In the genomic region with DNA sequence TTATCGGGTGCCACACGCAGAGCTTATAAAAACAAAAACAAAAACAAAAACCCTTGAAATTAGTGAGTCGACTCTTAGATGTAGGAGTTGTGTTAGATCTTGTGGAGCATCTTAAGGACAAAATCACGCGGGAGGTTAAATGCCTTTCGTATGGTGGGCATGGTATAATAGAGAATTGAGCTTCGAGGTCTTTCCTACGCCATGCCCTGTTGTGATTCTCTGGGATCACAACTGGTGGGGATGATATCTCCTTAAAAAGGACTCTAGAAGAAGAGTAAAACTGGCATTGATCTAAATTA, we compare ENCODE assay signal across 9 cellular contexts. TPM values are rescaled to one million over a fixed set of nuclear protein-coding genes. Genes with fewer than 3 reads are reported as not detected.
A peak's percentile ranks its signal among the peaks of the same experiment; 100 is the strongest.
DNase-seq lines count a peak whose midpoint lies in the region; ATAC-seq, FAIRE-seq and TF ChIP-seq lines count a peak whose summit lies in the region.
"Had no signal": no experiment of that assay in that cellular context is flagged by ENCODE, and none has a peak within 500 bp of the region (broad histone marks: within the 10 kb centered on the region; RNA-seq: fewer than 3 reads in every experiment).

No MANE protein-coding gene starts in this region.

- H3K79me2 ChIP-seq in osteoblast (ENCODE audit: insufficient read depth, low read length) = peaks cover 41% of the 10 kb centered on the region

- peak overlapping the region; percentile 63 for H3K4me2 ChIP-seq in osteoblast (ENCODE audit: insufficient read depth, low read length)

- H3K27me3 ChIP-seq in CD8-positive, alpha-beta T cell (ENCODE audit: insufficient read depth, low read length) = no peaks in the 10 kb centered on the region
- H3K27me3 ChIP-seq in Panc1 (ENCODE audit: control insufficient read depth, insufficient read depth, low read length) (no peaks in the 10 kb centered on the region), osteoblast (ENCODE audit: insufficient read depth, low read length) (no peaks in the 10 kb centered on the region)

- no peak for DNase-seq in CD8-positive, alpha-beta T cell
- DNase-seq in Panc1 (ENCODE audit: low read depth, low spot score) = no peak
- no peak for DNase-seq in epithelial cell of esophagus (ENCODE audit: low read depth)
- DNase-seq in osteoblast (ENCODE audit: insufficient read length, low spot score, missing footprints) = no peak
- no peak for DNase-seq in frontal cortex (ENCODE audit: low spot score in 2 of 2)
- DNase-seq in GM13976 (ENCODE audit: low spot score) = no peak

- intact Hi-C loops in CD8-positive, alpha-beta T cell (cut with DNase I, micrococcal nuclease) = loop anchor here (5.0 to 10.0 kb wide), 7 partner anchors 178 to 910 kb away; partner anchors contain the start of genes ARSK (in 1 of the 2), CAST (in 1 of the 2), RFESD (in 1 of the 2) and SKIC3 (in 1 of the 2)
- intact Hi-C loops in Panc1 (cut with micrococcal nuclease; ENCODE audit: unreplicated experiment) = loop anchor here (10.0 kb wide), 1 partner anchor 202 kb away; no protein-coding TSS in a partner anchor

- H3K4me3 ChIP-seq in CD8-positive, alpha-beta T cell (ENCODE audit: low read depth, low read length) = peak overlapping the region; percentile 64
- peak overlapping the region; percentile 98 for H3K4me3 ChIP-seq in Panc1 (ENCODE audit: low read depth in 2 of 2, low read length in 2 of 2)
- H3K4me3 ChIP-seq in epithelial cell of esophagus (ENCODE audit: low read length) = peak overlapping the region; percentile 92
- peak overlapping the region; percentile 94 for H3K4me3 ChIP-seq in osteoblast (ENCODE audit: insufficient read depth, low read length)

- H3K27ac Mint-ChIP-seq in CD8-positive, alpha-beta T cell = peak overlapping the region; percentile 99

- in situ Hi-C loops in Panc1 (cut with HindIII; ENCODE audit: low pct_unique_long_range_greater_than_20kb, low sequenced_read_pairs) = no loop called here
- in situ Hi-C loops in GM13976 (cut with MboI; ENCODE audit: low sequenced_read_pairs, unreplicated experiment) = no loop called here

- no peak for FAIRE-seq in frontal cortex (lab: Jason Lieb, UNC)
- FAIRE-seq: endometrium had no signal

- H3K4me3 Mint-ChIP-seq in CD8-positive, alpha-beta T cell = peak overlapping the region; percentile 96

- no peaks in the 10 kb centered on the region for H3K36me3 ChIP-seq in CD8-positive, alpha-beta T cell (ENCODE audit: insufficient read depth, low read length)
- no peaks in the 10 kb centered on the region for H3K36me3 ChIP-seq in Panc1 (ENCODE audit: control insufficient read depth, insufficient read depth, low read length)
- peaks cover 5% of the 10 kb centered on the region for H3K36me3 ChIP-seq in osteoblast (ENCODE audit: insufficient read depth, low read length)

- CTCF ChIA-PET in CD8-positive, alpha-beta T cell (lab: Charles Lee) = interaction anchor here (0.7 to 1.7 kb wide), 4 partner anchors 10 to 374 kb away, joined by 3 to 5 read pairs (median 4); no protein-coding TSS in a partner anchor
- CTCF ChIA-PET in Panc1 (lab: Charles Lee) = no interaction called here

- no peak for TF ChIP-seq CTCF in CD8-positive, alpha-beta T cell (IDR thresholded peaks at IDR 0.05)
- no peak for TF ChIP-seq CTCF in Panc1 (IDR thresholded peaks at IDR 0.05)
- TF ChIP-seq CTCF in epithelial cell of esophagus (IDR thresholded peaks at IDR 0.05; ENCODE audit: insufficient read depth, low read depth, low read length, missing control alignments) = no peak
- TF ChIP-seq CTCF in osteoblast (IDR thresholded peaks at IDR 0.05; ENCODE audit: extremely low read depth, low read depth, low read length) = no peak
- TF ChIP-seq CTCF in GM13976 (IDR thresholded peaks at IDR 0.05; ENCODE audit: borderline replicate concordance, control extremely low read depth, extremely low read depth, insufficient read depth, missing control alignments) = no peak

- H4K20me1 ChIP-seq in osteoblast (ENCODE audit: insufficient read depth, low read length) = peaks cover 36% of the 10 kb centered on the region

- H3K4me1 Mint-ChIP-seq in CD8-positive, alpha-beta T cell (ENCODE audit: low read depth) = peaks cover 35% of the 10 kb centered on the region

- H2AFZ ChIP-seq in osteoblast (ENCODE audit: low read length) = peak overlapping the region; percentile 49

- H3K4me1 ChIP-seq in CD8-positive, alpha-beta T cell (ENCODE audit: insufficient read depth, low read length) = peaks cover 12% of the 10 kb centered on the region
- peaks cover 22% of the 10 kb centered on the region for H3K4me1 ChIP-seq in Panc1 (ENCODE audit: control insufficient read depth, insufficient read depth, low read length)
- H3K4me1 ChIP-seq in osteoblast (ENCODE audit: insufficient read depth, low read length) = peaks cover 24% of the 10 kb centered on the region

- no peaks in the 10 kb centered on the region for H3K27me3 Mint-ChIP-seq in CD8-positive, alpha-beta T cell (ENCODE audit: low read depth)

- no peaks in the 10 kb centered on the region for H3K9me3 ChIP-seq in CD8-positive, alpha-beta T cell (ENCODE audit: low read length)
- H3K9me3 ChIP-seq in Panc1 (ENCODE audit: control insufficient read depth, insufficient read depth, low read depth, low read length) (no peaks in the 10 kb centered on the region), osteoblast (ENCODE audit: low read depth, low read length) (no peaks in the 10 kb centered on the region)

- H3K36me3 Mint-ChIP-seq in CD8-positive, alpha-beta T cell = peaks cover 12% of the 10 kb centered on the region

- POLR2A ChIA-PET in CD8-positive, alpha-beta T cell (lab: Charles Lee) = interaction anchor here (0.6 to 1.2 kb wide), 2 partner anchors 181 to 331 kb away, joined by 3 to 4 read pairs; no protein-coding TSS in a partner anchor
- POLR2A ChIA-PET in Panc1 (lab: Charles Lee) = interaction anchor here (0.5 to 0.6 kb wide), 2 partner anchors 8 to 806 kb away, joined by 3 read pairs; no protein-coding TSS in a partner anchor

- H3K9me3 Mint-ChIP-seq in CD8-positive, alpha-beta T cell = no peaks in the 10 kb centered on the region

- TSS peak; percentile 93 for BruUV-seq in Panc1 (replicated peaks; lab: Mats Ljungman, UMichigan)

- no peak for ATAC-seq in CD8-positive, alpha-beta T cell
- no peak for ATAC-seq in Panc1
- no peak for ATAC-seq in GM18519 (IDR thresholded peaks at IDR 0.05; ENCODE audit: low FRiP score, unreplicated experiment)
- no peak for ATAC-seq in GM21515 (IDR thresholded peaks at IDR 0.05; ENCODE audit: unreplicated experiment)

- H3K27ac ChIP-seq in CD8-positive, alpha-beta T cell (ENCODE audit: low read depth, low read length) = no peak overlapping the region
- H3K27ac ChIP-seq in Panc1 (ENCODE audit: low read length) = peak overlapping the region; percentile 93
- peak overlapping the region; percentile 96 for H3K27ac ChIP-seq in osteoblast (ENCODE audit: low read depth, low read length)

RNA-seq across cellular contexts. Expression of gene ELL2, which starts 0.8 kb away (rescaled TPM):
- total RNA-seq in CD8-positive, alpha-beta T cell = 100 to 1,000 TPM; 189 to 200 TPM
- total RNA-seq in Panc1 (2021; ENCODE audit: unreplicated experiment) (68.5 TPM), osteoblast (113 and 123 TPM in 2 replicates), frontal cortex (25.3 TPM)
- polyA plus RNA-seq in Panc1 (2012; ENCODE audit: insufficient read length) = 69.8 TPM
